18 cellular contexts compared by ENCODE assay signal in genomic region chr16:70741779-70742125, GRCh38. TPM values are rescaled to one million over a fixed set of nuclear protein-coding genes. Genes with fewer than 3 reads are reported as not detected.
DNase-seq lines count a peak whose midpoint lies in the region; ATAC-seq and TF ChIP-seq lines count a peak whose summit lies in the region.
"Had no signal": no experiment of that assay in that cellular context is flagged by ENCODE, and none has a peak within 500 bp of the region (broad histone marks: within the 10 kb centered on the region; RNA-seq: fewer than 3 reads in every experiment).

No MANE protein-coding gene starts in this region.

- H3K9me2 ChIP-seq in GM23248 (ENCODE audit: insufficient read depth) (no peaks in the 10 kb centered on the region), OCI-LY7 (ENCODE audit: insufficient read depth, low read length) (no peaks in the 10 kb centered on the region)

- peak overlapping the region; percentile 82 for H3K9ac ChIP-seq in BLaER1
- H3K9ac ChIP-seq in GM23248: peak overlapping the region; percentile 80

- peaks cover 51% of the 10 kb centered on the region for H3K4me1 Mint-ChIP-seq in dendritic cell treated with granulocyte-macrophage colony-stimulating factor and Interleukin-4, amounts not matched to agents 40 ng/mL and 50 ng/mL, for 4 days (ENCODE audit: low read depth)
- H3K4me1 Mint-ChIP-seq in osteocyte (ENCODE audit: unreplicated experiment) (peaks cover 57% of the 10 kb centered on the region), natural killer cell (peaks cover 17 to 31% of the 10 kb centered on the region in 2 donors)

- H3K4me2 ChIP-seq in BLaER1 (peak overlapping the region; percentile 92), GM23248 (ENCODE audit: unreplicated experiment) (peak overlapping the region; percentile 28), OCI-LY7 (ENCODE audit: low read length) (no peak overlapping the region)

- H2AFZ ChIP-seq in GM23248 (no peak overlapping the region), OCI-LY7 (ENCODE audit: low read length) (no peak overlapping the region)

- no peaks in the 10 kb centered on the region for H3K27me3 ChIP-seq in BLaER1
- no peaks in the 10 kb centered on the region for H3K27me3 ChIP-seq in GM23248 (replicated peaks; ENCODE audit: insufficient read depth)
- H3K27me3 ChIP-seq: heart right ventricle had no signal

- H3K79me2 ChIP-seq in GM23248 (ENCODE audit: insufficient read depth) (no peaks in the 10 kb centered on the region), OCI-LY7 (ENCODE audit: insufficient read depth, low read depth, low read length) (no peaks in the 10 kb centered on the region)

- H3K9me3 ChIP-seq in BLaER1 (peaks cover 17% of the 10 kb centered on the region), GM23248 (ENCODE audit: low read depth) (no peaks in the 10 kb centered on the region), OCI-LY7 (ENCODE audit: low read length) (no peaks in the 10 kb centered on the region)
- H3K9me3 ChIP-seq: heart right ventricle had no signal

- TF ChIP-seq CTCF in osteocyte (IDR thresholded peaks at IDR 0.05): no peak
- TF ChIP-seq CTCF in OCI-LY7 (conservative IDR thresholded peaks at IDR 0.05; ENCODE audit: low read length): no peak
- TF ChIP-seq CTCF in natural killer cell (IDR thresholded peaks at IDR 0.05): no peak

- 81 to 86% methylated on average over 9 of the region's 9 CpGs for WGBS in GM23248 (ENCODE audit: low coverage in 1 of 2, low lambda C conversion rate in 2 of 2, missing lambda C conversion rate in 2 of 2), 2 experiments

- H3K27me3 Mint-ChIP-seq in dendritic cell treated with granulocyte-macrophage colony-stimulating factor and Interleukin-4, amounts not matched to agents 40 ng/mL and 50 ng/mL, for 4 days: no peaks in the 10 kb centered on the region
- H3K27me3 Mint-ChIP-seq in osteocyte (ENCODE audit: unreplicated experiment) (no peaks in the 10 kb centered on the region), natural killer cell (ENCODE audit: low read depth in 2 of 2) (no peaks in the 10 kb centered on the region)
- H3K27me3 Mint-ChIP-seq: IgD-negative memory B cell; natural killer cell treated with Interleukin-12 subunit alpha and Interleukin-12 subunit beta and Interleukin-15 and Interleukin-18, amount 100 ng/mL, for 72 hours had no signal

- peak overlapping the region; percentile 9 for H3K27ac Mint-ChIP-seq in dendritic cell treated with granulocyte-macrophage colony-stimulating factor and Interleukin-4, amounts not matched to agents 40 ng/mL and 50 ng/mL, for 4 days
- peak overlapping the region; percentile 96 for H3K27ac Mint-ChIP-seq in osteocyte (ENCODE audit: unreplicated experiment)
- peak overlapping the region in 1 of 2 donors; percentile 18 for H3K27ac Mint-ChIP-seq in natural killer cell
- H3K27ac Mint-ChIP-seq: H9; natural killer cell treated with Interleukin-12 subunit alpha and Interleukin-12 subunit beta and Interleukin-15 and Interleukin-18, amount 100 ng/mL, for 72 hours had no signal

- no peak overlapping the region for H3K4me3 Mint-ChIP-seq in dendritic cell treated with granulocyte-macrophage colony-stimulating factor and Interleukin-4, amounts not matched to agents 40 ng/mL and 50 ng/mL, for 4 days
- H3K4me3 Mint-ChIP-seq in osteocyte (ENCODE audit: unreplicated experiment) (no peak overlapping the region), natural killer cell (no peak overlapping the region)
- H3K4me3 Mint-ChIP-seq: H9; IgD-negative memory B cell; natural killer cell treated with Interleukin-12 subunit alpha and Interleukin-12 subunit beta and Interleukin-15 and Interleukin-18, amount 100 ng/mL, for 72 hours had no signal

- H3F3A ChIP-seq in GM23248 (ENCODE audit: insufficient read depth): peaks cover 18% of the 10 kb centered on the region

- in situ Hi-C loops in GM23248 (cut with MboI): no loop called here

- H3K9me3 Mint-ChIP-seq in dendritic cell treated with granulocyte-macrophage colony-stimulating factor and Interleukin-4, amounts not matched to agents 40 ng/mL and 50 ng/mL, for 4 days: peaks cover 9% of the 10 kb centered on the region
- H3K9me3 Mint-ChIP-seq in osteocyte (ENCODE audit: unreplicated experiment) (no peaks in the 10 kb centered on the region), natural killer cell (no peaks in the 10 kb centered on the region)
- H3K9me3 Mint-ChIP-seq: natural killer cell treated with Interleukin-12 subunit alpha and Interleukin-12 subunit beta and Interleukin-15 and Interleukin-18, amount 100 ng/mL, for 72 hours had no signal

- H3K36me3 Mint-ChIP-seq in dendritic cell treated with granulocyte-macrophage colony-stimulating factor and Interleukin-4, amounts not matched to agents 40 ng/mL and 50 ng/mL, for 4 days (ENCODE audit: low read depth): peaks cover 97% of the 10 kb centered on the region
- H3K36me3 Mint-ChIP-seq in osteocyte (ENCODE audit: unreplicated experiment) (peaks cover 15% of the 10 kb centered on the region), natural killer cell (peaks cover 8% of the 10 kb centered on the region)

- CTCF ChIA-PET in OCI-LY7 (lab: Charles Lee; ENCODE audit: unreplicated experiment): no interaction called here

- no peak for DNase-seq in GM23248
- DNase-seq in osteocyte (ENCODE audit: extremely low spot score, unreplicated experiment): no peak
- no peak for DNase-seq in OCI-LY7 (ENCODE audit: low spot score)
- no peak for DNase-seq in NCI-H2107 (lab: John Stamatoyannopoulos, UW)
- DNase-seq in natural killer cell: no peak
- no peak for DNase-seq in stimulated activated naive CD4-positive, alpha-beta T cell (lab: John Stamatoyannopoulos, UW)
- DNase-seq: H9; heart right ventricle; mammary epithelial cell; MM.1S; NCI-H187 treated with DMSO at 0.1 percent for 48 hours; stimulated activated CD4-positive, alpha-beta T cell treated with anti-CD3 and anti-CD28 coated beads, Interleukin-1b, Interleukin-23, amount 100 ng/mL, for 48 hours; SW 1271 had no signal

- no TSS peak for BruUV-seq in OCI-LY7 (replicated peaks; lab: Mats Ljungman, UMichigan)

- H3K4me1 ChIP-seq in BLaER1 (peaks cover 96% of the 10 kb centered on the region), GM23248 (ENCODE audit: insufficient read depth) (peaks cover 46% of the 10 kb centered on the region), OCI-LY7 (ENCODE audit: insufficient read depth, low read length, poor library complexity, severe bottlenecking) (peaks cover 18% of the 10 kb centered on the region)

- H3K4me3 ChIP-seq in BLaER1 (no peak overlapping the region), GM23248 (no peak overlapping the region), OCI-LY7 (ENCODE audit: low read depth, low read length, poor library complexity, severe bottlenecking) (no peak overlapping the region)
- H3K4me3 ChIP-seq: heart right ventricle had no signal

- H3K27ac ChIP-seq in BLaER1 (peak overlapping the region; percentile 93), GM23248 (peak overlapping the region; percentile 91), OCI-LY7 (ENCODE audit: low read depth, low read length, poor library complexity, severe bottlenecking) (no peak overlapping the region)
- H3K27ac ChIP-seq: heart right ventricle had no signal

- H4K20me1 ChIP-seq in BLaER1 (no peaks in the 10 kb centered on the region), GM23248 (ENCODE audit: insufficient read depth) (no peaks in the 10 kb centered on the region), OCI-LY7 (ENCODE audit: insufficient read depth, low read length) (no peaks in the 10 kb centered on the region)

- intact Hi-C loops in dendritic cell treated with granulocyte-macrophage colony-stimulating factor and Interleukin-4, amounts not matched to agents 40 ng/mL and 50 ng/mL, for 4 days (cut with micrococcal nuclease): no loop called here
- intact Hi-C loops in OCI-LY7 (cut with micrococcal nuclease; ENCODE audit: unreplicated experiment): no loop called here
- intact Hi-C loops in natural killer cell (cut with micrococcal nuclease): no loop called here

- POLR2A ChIA-PET in OCI-LY7 (lab: Charles Lee): interaction anchor here (0.5 kb wide), 1 partner anchor 175 kb away, joined by 3 read pairs; no protein-coding TSS in a partner anchor

- H3K36me3 ChIP-seq in BLaER1: peaks cover 27% of the 10 kb centered on the region
- no peaks in the 10 kb centered on the region for H3K36me3 ChIP-seq in GM23248 (ENCODE audit: low read depth)
- H3K36me3 ChIP-seq in OCI-LY7 (ENCODE audit: insufficient read depth, low read length): peaks cover 29% of the 10 kb centered on the region

- no peak for ATAC-seq in natural killer cell
- ATAC-seq: heart right ventricle; natural killer cell treated with Interleukin-12 subunit alpha and Interleukin-12 subunit beta and Interleukin-15 and Interleukin-18, amount 100 ng/mL, for 72 hours; Right ventricle myocardium inferior had no signal

RNA-seq across cellular contexts. Expression of gene MTSS2, which starts 55.9 kb away (rescaled TPM):
- 13.2 and 23.7 TPM in 2 replicates for total RNA-seq in GM23248 (2014; rRNA removed; shearing (Covaris generic))
- polyA plus RNA-seq in GM23248 (2016; fragmentation: Nextera tagmentation; extraction: Ambion mirVana): 0.43 and 0.44 TPM in 2 replicates
- 156 and 169 TPM in 2 replicates for total RNA-seq in osteocyte
- 0.05 and 0.19 TPM in 2 replicates for total RNA-seq in OCI-LY7 (2014; rRNA removed; shearing (Covaris generic))
- 0.17 and 0.33 TPM in 2 replicates for total RNA-seq in OCI-LY7 (2022)
- total RNA-seq in natural killer cell: 1 to 10 TPM; 3.8 to 8.8 (median 4.4) TPM

RNA-seq across cellular contexts. Expression of gene VAC14, which starts 59.2 kb away (rescaled TPM):
- total RNA-seq in GM23248 (2014; rRNA removed; shearing (Covaris generic)): 32.4 and 38.7 TPM in 2 replicates
- 25.8 and 27.1 TPM in 2 replicates for polyA plus RNA-seq in GM23248 (2016; fragmentation: Nextera tagmentation; extraction: Ambion mirVana)
- 44.5 and 45.3 TPM in 2 replicates for total RNA-seq in osteocyte
- 33.9 and 37.6 TPM in 2 replicates for total RNA-seq in OCI-LY7 (2014; rRNA removed; shearing (Covaris generic))
- 39.5 and 43.1 TPM in 2 replicates for total RNA-seq in OCI-LY7 (2022)
- total RNA-seq in natural killer cell: 10 to 100 TPM; 33.9 to 45.6 (median 43.4) TPM
